8 cellular contexts compared by ENCODE assay signal in the genomic region with DNA sequence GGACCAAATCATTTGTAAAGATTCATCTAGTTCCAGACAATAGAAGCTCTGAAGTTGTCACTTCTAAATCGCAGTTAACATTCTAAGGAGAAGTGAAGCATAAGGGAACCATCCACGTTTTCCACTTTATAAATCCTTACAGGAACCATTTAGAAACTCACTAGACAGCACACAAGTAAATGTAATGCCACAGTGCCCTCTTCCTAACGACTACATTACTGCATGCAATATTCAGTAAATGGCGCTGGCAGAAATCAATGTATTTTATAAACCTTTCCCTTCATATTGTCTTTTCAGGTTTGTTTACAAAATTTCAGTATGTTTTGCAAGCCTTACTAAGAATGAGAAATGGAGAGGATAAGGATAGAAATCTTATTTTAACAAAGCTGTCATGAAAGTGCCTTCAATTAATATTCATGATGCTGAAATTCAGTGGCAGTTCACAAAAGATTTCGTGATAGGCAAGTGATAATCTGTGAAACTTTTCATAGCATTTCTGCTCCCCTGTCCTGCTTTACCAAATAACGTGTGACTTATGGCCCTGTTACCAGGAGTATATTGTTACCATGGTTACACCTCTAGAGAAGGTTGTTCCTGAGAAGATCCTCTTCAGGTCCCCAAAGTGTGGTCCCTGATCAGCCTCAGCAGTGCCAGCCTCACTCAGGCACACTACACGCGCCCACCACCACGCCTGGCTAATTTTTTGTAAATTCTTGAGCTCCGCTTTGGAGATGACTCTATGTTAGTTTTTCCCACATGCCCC. TPM values are rescaled to one million over a fixed set of nuclear protein-coding genes. Genes with fewer than 3 reads are reported as not detected.
DNase-seq lines count a peak whose midpoint lies in the region; ATAC-seq and TF ChIP-seq lines count a peak whose summit lies in the region.

No MANE protein-coding gene starts in this region.

- H3K36me3 ChIP-seq in CD4-positive, CD25-positive, alpha-beta regulatory T cell (ENCODE audit: control insufficient read depth, insufficient read depth, low read length): no peaks in the 10 kb centered on the region
- no peaks in the 10 kb centered on the region for H3K36me3 ChIP-seq in OCI-LY7 (ENCODE audit: insufficient read depth, low read length)
- H3K36me3 ChIP-seq in mammary epithelial cell (ENCODE audit: insufficient read depth, low read length): no peaks in the 10 kb centered on the region
- H3K36me3 ChIP-seq in uterus: no peaks in the 10 kb centered on the region

- DNase-seq in CD4-positive, CD25-positive, alpha-beta regulatory T cell: peak in 2 of 3 donors; percentile 50 to 67
- peak; percentile 64 for DNase-seq in OCI-LY7 (ENCODE audit: low spot score)
- DNase-seq in mammary epithelial cell: peak; percentile 29
- DNase-seq in left kidney (ENCODE audit: low read depth, low spot score): peak; percentile 73
- no peak for DNase-seq in uterus
- no peak for DNase-seq in KG1 (lab: John Stamatoyannopoulos, UW)

- H3K9me2 ChIP-seq in OCI-LY7 (ENCODE audit: insufficient read depth, low read length): no peaks in the 10 kb centered on the region

- H3K4me3 ChIP-seq in CD4-positive, CD25-positive, alpha-beta regulatory T cell (ENCODE audit: low read depth, low read length): no peak overlapping the region
- H3K4me3 ChIP-seq in OCI-LY7 (ENCODE audit: low read depth, low read length, poor library complexity, severe bottlenecking) (no peak overlapping the region), mammary epithelial cell (replicated peaks in 1 of 3; ENCODE audit: insufficient read depth in 1 of 3, low read depth in 2 of 3, low read length in 3 of 3) (no peak overlapping the region), uterus (no peak overlapping the region)

- H3K4me1 ChIP-seq in CD4-positive, CD25-positive, alpha-beta regulatory T cell (ENCODE audit: control insufficient read depth, insufficient read depth, low read length, poor library complexity, severe bottlenecking): peaks cover 10% of the 10 kb centered on the region
- H3K4me1 ChIP-seq in OCI-LY7 (ENCODE audit: insufficient read depth, low read length, poor library complexity, severe bottlenecking) (peaks cover 11% of the 10 kb centered on the region), mammary epithelial cell (ENCODE audit: insufficient read depth, low read length) (peaks cover 11% of the 10 kb centered on the region), uterus (no peaks in the 10 kb centered on the region)

- no peaks in the 10 kb centered on the region for H3K27me3 ChIP-seq in CD4-positive, CD25-positive, alpha-beta regulatory T cell (ENCODE audit: control insufficient read depth, insufficient read depth, low read length)
- H3K27me3 ChIP-seq in mammary epithelial cell (ENCODE audit: insufficient read depth, low read length): no peaks in the 10 kb centered on the region
- H3K27me3 ChIP-seq in uterus: no peaks in the 10 kb centered on the region

- H3K79me2 ChIP-seq in OCI-LY7 (ENCODE audit: insufficient read depth, low read depth, low read length) (no peaks in the 10 kb centered on the region), mammary epithelial cell (ENCODE audit: insufficient read depth, low read length) (no peaks in the 10 kb centered on the region)

- H3K9me3 Mint-ChIP-seq in CD4-positive, CD25-positive, alpha-beta regulatory T cell: no peaks in the 10 kb centered on the region

- POLR2A ChIA-PET in OCI-LY7 (lab: Charles Lee): interaction anchor here (0.6 to 1.9 kb wide), 6 partner anchors 54 to 502 kb away, joined by 3 to 5 read pairs (median 4); a partner anchor contains a TSS

- TF ChIP-seq CTCF in OCI-LY7 (conservative IDR thresholded peaks at IDR 0.05; ENCODE audit: low read length): peak; percentile 91
- TF ChIP-seq CTCF in mammary epithelial cell (conservative IDR thresholded peaks at IDR 0.05 in 1 of 2, IDR thresholded peaks at IDR 0.05 in 1 of 2; ENCODE audit: extremely low read depth in 1 of 2, insufficient read depth in 1 of 2, low read depth in 1 of 2, low read length in 2 of 2): peak; percentile 63 to 64
- peak; percentile 53 to 65 (median 58) for TF ChIP-seq CTCF in uterus (IDR thresholded peaks at IDR 0.05)

- H3K27ac ChIP-seq in CD4-positive, CD25-positive, alpha-beta regulatory T cell (ENCODE audit: insufficient read depth, low read length, poor library complexity, severe bottlenecking): no peak overlapping the region
- H3K27ac ChIP-seq in OCI-LY7 (ENCODE audit: low read depth, low read length, poor library complexity, severe bottlenecking) (no peak overlapping the region), mammary epithelial cell (ENCODE audit: insufficient read depth, low read depth, low read length) (no peak overlapping the region), uterus (no peak overlapping the region)

- BruUV-seq in OCI-LY7 (replicated peaks; lab: Mats Ljungman, UMichigan) (no TSS peak), mammary epithelial cell (replicated peaks; lab: Mats Ljungman, UMichigan) (no TSS peak)

- TF ChIP-seq POLR2A in uterus (IDR thresholded peaks at IDR 0.05): no peak

- CTCF ChIA-PET in OCI-LY7 (lab: Charles Lee; ENCODE audit: unreplicated experiment): interaction anchor here (1.3 kb wide), 1 partner anchor 53 kb away, joined by 5 read pairs; no protein-coding TSS in a partner anchor
- CTCF ChIA-PET in mammary epithelial cell (lab: Charles Lee; ENCODE audit: low non-redundant PET): no interaction called here

- H3K9me3 ChIP-seq in CD4-positive, CD25-positive, alpha-beta regulatory T cell (ENCODE audit: control insufficient read depth in 2 of 2, low read length in 2 of 2): no peaks in the 10 kb centered on the region
- H3K9me3 ChIP-seq in OCI-LY7 (ENCODE audit: low read length) (no peaks in the 10 kb centered on the region), mammary epithelial cell (replicated peaks; ENCODE audit: insufficient read depth, low read length) (no peaks in the 10 kb centered on the region), uterus (no peaks in the 10 kb centered on the region)

- H3K36me3 Mint-ChIP-seq in CD4-positive, CD25-positive, alpha-beta regulatory T cell: no peaks in the 10 kb centered on the region

- dilution Hi-C loops in mammary epithelial cell (cut with HindIII; ENCODE audit: low sequenced_read_pairs): no loop called here

- H3K4me2 ChIP-seq in OCI-LY7 (ENCODE audit: low read length) (no peak overlapping the region), mammary epithelial cell (ENCODE audit: insufficient read depth, low read depth, low read length) (no peak overlapping the region)

- H3K9ac ChIP-seq in mammary epithelial cell (ENCODE audit: insufficient read depth, low read length): no peak overlapping the region

- H3K4me3 Mint-ChIP-seq in CD4-positive, CD25-positive, alpha-beta regulatory T cell: peak overlapping the region; percentile 41 to 90 (median 65)

- no peaks in the 10 kb centered on the region for H4K20me1 ChIP-seq in OCI-LY7 (ENCODE audit: insufficient read depth, low read length)
- H4K20me1 ChIP-seq in mammary epithelial cell (ENCODE audit: insufficient read depth, low read length): no peaks in the 10 kb centered on the region

- H3K27me3 Mint-ChIP-seq in CD4-positive, CD25-positive, alpha-beta regulatory T cell: peaks cover 5% of the 10 kb centered on the region

- in situ Hi-C loops in mammary epithelial cell (cut with MboI; ENCODE audit: low sequenced_read_pairs in 2 of 2): loop anchor here in 1 of 2 donors (10.0 kb wide), 1 partner anchor 64 kb away; no protein-coding TSS in a partner anchor

- 63% methylated on average over 10 of the region's 10 CpGs for WGBS in mammary epithelial cell (ENCODE audit: low coverage, missing lambda C conversion rate)

- H2AFZ ChIP-seq in OCI-LY7 (ENCODE audit: low read length): no peak overlapping the region
- H2AFZ ChIP-seq in mammary epithelial cell (ENCODE audit: low read depth, low read length): no peak overlapping the region

- H3K27ac Mint-ChIP-seq in CD4-positive, CD25-positive, alpha-beta regulatory T cell: no peak overlapping the region

- ATAC-seq in CD4-positive, CD25-positive, alpha-beta regulatory T cell (ENCODE audit: low read depth in 2 of 2): peak; percentile 36 to 39
- ATAC-seq in GM18868 (IDR thresholded peaks at IDR 0.05; ENCODE audit: unreplicated experiment) (peak; percentile 48), HG03571 (IDR thresholded peaks at IDR 0.05; ENCODE audit: unreplicated experiment) (peak; percentile 35)

- H3K4me1 Mint-ChIP-seq in CD4-positive, CD25-positive, alpha-beta regulatory T cell: peaks cover 5 to 25% (median 13%) of the 10 kb centered on the region in 4 donors

- intact Hi-C loops in OCI-LY7 (cut with micrococcal nuclease; ENCODE audit: unreplicated experiment): loop anchor here (1.0 to 10.0 kb wide), 4 partner anchors 63 to 1052 kb away; a partner anchor contains a TSS
- intact Hi-C loops in mammary epithelial cell (cut with micrococcal nuclease): loop anchor here (1.0 to 10.0 kb wide), 5 partner anchors 63 to 1051 kb away; a partner anchor contains a TSS
- intact Hi-C loops in uterus (cut with DNase I; ENCODE audit: low total_unique reads): no loop called here

RNA-seq across cellular contexts. Expression of a gene that starts 54.2 kb away (rescaled TPM):
- 10.4 TPM for total RNA-seq in CD4-positive, CD25-positive, alpha-beta regulatory T cell
- polyA plus RNA-seq in CD4-positive, CD25-positive, alpha-beta regulatory T cell: 10 to 100 TPM; 14.4 to 20.7 (median 15.6) TPM
- 56.9 and 83.9 TPM in 2 replicates for total RNA-seq in OCI-LY7 (2014; rRNA removed; shearing (Covaris generic))
- total RNA-seq in OCI-LY7 (2022) (92.5 and 96.1 TPM in 2 replicates), mammary epithelial cell (10 to 100 TPM; 24.0 to 43.9 TPM), uterus (10 to 100 TPM; 11.2 to 49.6 (median 33.4) TPM)
- polyA plus RNA-seq in mammary epithelial cell: 17.3 TPM
- polyA minus RNA-seq in mammary epithelial cell: 5.6 TPM

Comparison
In these comparisons a context has a peak if more than half of its experiments do, and no peak if none do; other contexts are left out.
1. DNase-seq: peak in CD4-positive, CD25-positive, alpha-beta regulatory T cell (2 of 3), OCI-LY7 (single experiment), mammary epithelial cell (single experiment) and left kidney (single experiment); none in uterus (0 of 2) and KG1 (single experiment).
2. Peak in every context shown above with its lines, with median percentiles within 50 percentile points of each other: ATAC-seq and CTCF ChIP-seq.